In genomic region chr13:50126378-50127016, GRCh38 we compare ENCODE assay signal across 8 cellular contexts.
DNase-seq lines count a peak whose midpoint lies in the region; ATAC-seq, FAIRE-seq and TF ChIP-seq lines count a peak whose summit lies in the region.

No MANE protein-coding gene starts in this region.

- peaks cover 41 to 45% of the 10 kb centered on the region in 2 donors for H3K4me1 Mint-ChIP-seq in effector memory CD8-positive, alpha-beta T cell (ENCODE audit: low read depth in 2 of 2)

- H3K27ac Mint-ChIP-seq in effector memory CD8-positive, alpha-beta T cell = peak overlapping the region; percentile 93 to 96

- peaks cover 21 to 46% of the 10 kb centered on the region in 2 donors for H3K27me3 Mint-ChIP-seq in effector memory CD8-positive, alpha-beta T cell

- peak overlapping the region; percentile 86 for H2AFZ ChIP-seq in neuron (ENCODE audit: low read depth, low read length)

- FAIRE-seq in GM18507 (lab: Jason Lieb, UNC) = peak; percentile 45

- H3K27ac ChIP-seq in RWPE2 (ENCODE audit: poor library complexity, severe bottlenecking) = no peak overlapping the region

- H3K4me3 Mint-ChIP-seq in effector memory CD8-positive, alpha-beta T cell = peak overlapping the region; percentile 83 to 91

- no peaks in the 10 kb centered on the region for H3K9me3 Mint-ChIP-seq in effector memory CD8-positive, alpha-beta T cell

- H3K36me3 Mint-ChIP-seq in effector memory CD8-positive, alpha-beta T cell (ENCODE audit: insufficient read depth) = peaks cover 42% of the 10 kb centered on the region

- no peaks in the 10 kb centered on the region for H3K9me3 ChIP-seq in RWPE2 (ENCODE audit: severe bottlenecking)
- H3K9me3 ChIP-seq in neuron (ENCODE audit: low read length) = no peaks in the 10 kb centered on the region

- no peak for ATAC-seq in RWPE2 (ENCODE audit: low read depth)
- no peak for ATAC-seq in effector memory CD8-positive, alpha-beta T cell (replicated peaks)
- no peak for ATAC-seq in GM19023 (IDR thresholded peaks at IDR 0.05; ENCODE audit: unreplicated experiment)
- ATAC-seq in GM18867 (IDR thresholded peaks at IDR 0.05; ENCODE audit: unreplicated experiment) = no peak

- H3K4me3 ChIP-seq in AG09309 (ENCODE audit: control insufficient read depth, low read depth, low read length) (peak overlapping the region; percentile 62), RWPE2 (ENCODE audit: severe bottlenecking) (peak overlapping the region; percentile 80), neuron (ENCODE audit: low read length) (peak overlapping the region; percentile 77)

- H3K36me3 ChIP-seq in RWPE2 (ENCODE audit: low read depth) = no peaks in the 10 kb centered on the region
- H3K36me3 ChIP-seq in neuron (ENCODE audit: insufficient read depth, low read length) = peaks cover 2% of the 10 kb centered on the region

- H3K4me1 ChIP-seq in RWPE2 (ENCODE audit: insufficient read depth, poor library complexity, severe bottlenecking) (peaks cover 7% of the 10 kb centered on the region), neuron (ENCODE audit: insufficient read depth, low read length) (peaks cover 33% of the 10 kb centered on the region)

- DNase-seq in AG09309 (ENCODE audit: low read depth) = no peak
- no peak for DNase-seq in GM18507 (ENCODE audit: extremely low spot score, insufficient read length, low read depth)
- DNase-seq in RWPE2 (ENCODE audit: low spot score) = no peak
- no peak for DNase-seq in effector memory CD8-positive, alpha-beta T cell
- no peak for DNase-seq in islet precursor cell

- H3K27me3 ChIP-seq in RWPE2 (ENCODE audit: insufficient read depth, poor library complexity, severe bottlenecking) = peaks cover 28% of the 10 kb centered on the region
- H3K27me3 ChIP-seq in neuron (ENCODE audit: insufficient read depth, low read length) = no peaks in the 10 kb centered on the region

- no peak for TF ChIP-seq CTCF in AG09309 (IDR thresholded peaks at IDR 0.05; ENCODE audit: control insufficient read depth, insufficient read depth, low read depth, low read length, missing control alignments)
- no peak for TF ChIP-seq CTCF in RWPE2 (IDR thresholded peaks at IDR 0.05; ENCODE audit: poor library complexity, severe bottlenecking)
